In the genomic region with DNA sequence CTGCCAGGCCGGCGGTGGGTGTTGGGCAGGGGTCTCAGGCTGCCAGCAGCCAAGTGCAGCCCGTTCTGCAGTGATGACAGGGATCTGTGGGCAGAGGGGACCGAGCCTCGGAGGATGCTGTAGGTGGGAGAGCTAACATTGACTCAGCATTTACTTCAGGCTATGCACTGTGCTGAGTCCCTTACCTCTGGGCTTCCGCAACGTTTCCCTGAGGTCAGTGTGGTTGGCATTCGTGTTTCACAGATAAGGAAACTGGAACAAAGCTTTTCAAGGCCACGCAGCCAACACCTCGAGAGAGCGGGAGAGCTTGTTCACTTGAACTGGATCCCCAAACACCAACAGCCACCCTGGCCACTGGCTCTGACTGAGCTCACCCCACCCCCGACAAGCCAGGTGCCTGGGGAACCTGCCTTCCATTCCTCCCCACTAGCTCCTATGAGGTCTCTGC, we compare ENCODE assay signal across 8 cellular contexts. TPM values are rescaled to one million over a fixed set of nuclear protein-coding genes. Genes with fewer than 3 reads are reported as not detected.
DNase-seq lines count a peak whose midpoint lies in the region; TF ChIP-seq lines count a peak whose summit lies in the region.

No MANE protein-coding gene starts in this region.

- H3K9me3 ChIP-seq in CD4-positive, alpha-beta memory T cell (ENCODE audit: control insufficient read depth in 1 of 2, low read length in 2 of 2) = no peaks in the 10 kb centered on the region
- H3K9me3 ChIP-seq in GM23248 (ENCODE audit: low read depth) = no peaks in the 10 kb centered on the region
- H3K9me3 ChIP-seq in mesodermal cell (ENCODE audit: control insufficient read depth, low read length) = no peaks in the 10 kb centered on the region
- no peaks in the 10 kb centered on the region for H3K9me3 ChIP-seq in testis

- TF ChIP-seq POLR2A in testis (IDR thresholded peaks at IDR 0.05) = no peak

- H3K79me2 ChIP-seq in GM23248 (ENCODE audit: insufficient read depth) = no peaks in the 10 kb centered on the region

- H3K36me3 Mint-ChIP-seq in CD4-positive, alpha-beta memory T cell = peaks cover 0 to 3% of the 10 kb centered on the region in 2 donors

- H3K4me1 ChIP-seq in CD4-positive, alpha-beta memory T cell (ENCODE audit: insufficient read depth, low read length) = peaks cover 22% of the 10 kb centered on the region
- H3K4me1 ChIP-seq in GM23248 (ENCODE audit: insufficient read depth) (peaks cover 8% of the 10 kb centered on the region; the same call in 1 of the 2 replicates), mesodermal cell (ENCODE audit: control insufficient read depth, insufficient read depth, low read length, poor library complexity, severe bottlenecking) (peaks cover 5% of the 10 kb centered on the region), testis (peaks cover 15% of the 10 kb centered on the region)

- H3K9me2 ChIP-seq in GM23248 (ENCODE audit: insufficient read depth) = peaks cover 3% of the 10 kb centered on the region; the same call in 1 of the 2 replicates

- POLR2A ChIA-PET in CD4-positive, alpha-beta memory T cell (lab: Charles Lee; ENCODE audit: partially characterized antibody) = interaction anchor here (0.7 to 2.8 kb wide), 5 partner anchors 70 to 765 kb away, joined by 3 to 13 read pairs (median 9); a partner anchor contains a TSS

- peak overlapping the region; percentile 93; the same call in 1 of the 2 replicates for H2AFZ ChIP-seq in GM23248

- H3K9ac ChIP-seq in GM23248 = no peak overlapping the region

- peak overlapping the region; percentile 89 to 97 (median 95) for H3K27ac Mint-ChIP-seq in CD4-positive, alpha-beta memory T cell

- peak overlapping the region in 1 of 2 donors; percentile 45 for H3K4me3 ChIP-seq in CD4-positive, alpha-beta memory T cell (ENCODE audit: low read length in 2 of 2)
- H3K4me3 ChIP-seq in GM23248 (peak overlapping the region; percentile 70; the same call in 1 of the 2 replicates), mesodermal cell (ENCODE audit: extremely low read depth, insufficient read depth, low read length, poor library complexity, severe bottlenecking) (peak overlapping the region; percentile 50), testis (peak overlapping the region; percentile 39 to 67)

- peak in 4 of 5 donors; percentile 63 to 83 (median 70) for DNase-seq in CD4-positive, alpha-beta memory T cell
- DNase-seq in GM23248 = peak; percentile 17
- peak; percentile 74 for DNase-seq in OCI-M1 (lab: John Stamatoyannopoulos, UW)
- peak; percentile 28 for DNase-seq in cerebellum (ENCODE audit: low spot score)
- peak; percentile 56 for DNase-seq in testis
- no peak for DNase-seq in NOMO-1 treated with DMSO at 0.1 percent for 48 hours (lab: John Stamatoyannopoulos, UW; ENCODE audit: unreplicated experiment)
- DNase-seq in iPS-NIHi11 (ENCODE audit: low spot score) = no peak

- no peaks in the 10 kb centered on the region for H3K36me3 ChIP-seq in CD4-positive, alpha-beta memory T cell (ENCODE audit: insufficient read depth, low read length)
- H3K36me3 ChIP-seq in GM23248 (ENCODE audit: low read depth) = no peaks in the 10 kb centered on the region
- H3K36me3 ChIP-seq in mesodermal cell (ENCODE audit: control insufficient read depth, insufficient read depth, low read length) = no peaks in the 10 kb centered on the region
- H3K36me3 ChIP-seq in testis (ENCODE audit: low read depth, missing control alignments) = no peaks in the 10 kb centered on the region

- H3K27me3 Mint-ChIP-seq in CD4-positive, alpha-beta memory T cell = no peaks in the 10 kb centered on the region

- peaks cover 5 to 34% (median 17%) of the 10 kb centered on the region in 4 donors for H3K4me1 Mint-ChIP-seq in CD4-positive, alpha-beta memory T cell

- H4K20me1 ChIP-seq in GM23248 (ENCODE audit: insufficient read depth) = no peaks in the 10 kb centered on the region

- intact Hi-C loops in CD4-positive, alpha-beta memory T cell (cut with micrococcal nuclease) = loop anchor here (5.0 kb wide), 3 partner anchors 356 to 954 kb away; a partner anchor contains a TSS
- intact Hi-C loops in testis (cut with DNase I; ENCODE audit: low total_unique reads) = no loop called here

- 22 to 24% methylated on average over 11 to 12 of the region's 12 CpGs for WGBS in GM23248 (ENCODE audit: low coverage in 1 of 2, low lambda C conversion rate in 2 of 2, missing lambda C conversion rate in 2 of 2), 2 experiments
- WGBS in mesodermal cell (ENCODE audit: insufficient coverage in 2 of 2), 2 experiments = 43 to 53% methylated on average over 9 of the region's 12 CpGs
- WGBS in testis, 2 donors = 0 to 8% methylated on average over 3 to 12 of the region's 12 CpGs

- CTCF ChIA-PET in CD4-positive, alpha-beta memory T cell (lab: Charles Lee; ENCODE audit: partially characterized antibody) = interaction anchor here (0.8 to 2.0 kb wide), 4 partner anchors 9 to 765 kb away, joined by 3 to 7 read pairs (median 5); no protein-coding TSS in a partner anchor

- no peaks in the 10 kb centered on the region for H3F3A ChIP-seq in GM23248 (ENCODE audit: insufficient read depth)

- in situ Hi-C loops in GM23248 (cut with MboI) = no loop called here

- H3K4me3 Mint-ChIP-seq in CD4-positive, alpha-beta memory T cell = peak overlapping the region; percentile 75 to 92 (median 86)

- no peaks in the 10 kb centered on the region for H3K27me3 ChIP-seq in CD4-positive, alpha-beta memory T cell (ENCODE audit: insufficient read depth, low read length)
- H3K27me3 ChIP-seq in GM23248 (replicated peaks; ENCODE audit: insufficient read depth) (no peaks in the 10 kb centered on the region; the same call in 1 of the 2 replicates), testis (no peaks in the 10 kb centered on the region)

- H3K9me3 Mint-ChIP-seq in CD4-positive, alpha-beta memory T cell = peaks cover 0 to 3% (median 0%) of the 10 kb centered on the region in 8 donors

- TF ChIP-seq CTCF in testis (IDR thresholded peaks at IDR 0.05) = no peak

- peak overlapping the region; percentile 80 for H3K27ac ChIP-seq in CD4-positive, alpha-beta memory T cell (ENCODE audit: low read depth, low read length)
- H3K27ac ChIP-seq in GM23248 (no peak overlapping the region), mesodermal cell (ENCODE audit: low read depth, low read length, severe bottlenecking) (peak overlapping the region; percentile 25), testis (peak overlapping the region; percentile 53 to 54)

- peak overlapping the region; percentile 93 for H3K4me2 ChIP-seq in GM23248 (ENCODE audit: unreplicated experiment)

RNA-seq across cellular contexts. Expression of a gene that starts 0.8 kb away (rescaled TPM):
- total RNA-seq in CD4-positive, alpha-beta memory T cell = not detected
- not detected for polyA plus RNA-seq in CD4-positive, alpha-beta memory T cell
- total RNA-seq in GM23248 (2014; rRNA removed; shearing (Covaris generic)) = not detected in 2 replicates
- polyA plus RNA-seq in GM23248 (2016; fragmentation: Nextera tagmentation; extraction: Ambion mirVana) (not detected in 2 replicates), testis (ENCODE audit: insufficient read depth, low read depth, low replicate concordance) (not detected)
- total RNA-seq in cerebellum (not detected), testis (under 1 TPM; 0.68 to 0.79 TPM)
- polyA plus RNA-seq in mesodermal cell (2013, experiment 1 of 2) = not detected
- not detected for polyA plus RNA-seq in mesodermal cell (2013, experiment 2 of 2)

RNA-seq across cellular contexts. Expression of a gene that starts 27.3 kb away (rescaled TPM):
- not detected for total RNA-seq in CD4-positive, alpha-beta memory T cell
- polyA plus RNA-seq in CD4-positive, alpha-beta memory T cell = not detected
- not detected in 2 replicates for total RNA-seq in GM23248 (2014; rRNA removed; shearing (Covaris generic))
- not detected in 2 replicates for polyA plus RNA-seq in GM23248 (2016; fragmentation: Nextera tagmentation; extraction: Ambion mirVana)
- total RNA-seq in cerebellum = 25.7 TPM
- 0.11 TPM for polyA plus RNA-seq in mesodermal cell (2013, experiment 1 of 2)
- 0.15 TPM for polyA plus RNA-seq in mesodermal cell (2013, experiment 2 of 2)
- 1 to 10 TPM; 3.0 to 3.5 TPM for total RNA-seq in testis
- 0.99 TPM for polyA plus RNA-seq in testis (ENCODE audit: insufficient read depth, low read depth, low replicate concordance)

Comparison
In these comparisons a context has a peak if more than half of its experiments do, and no peak if none do; other contexts are left out.
1. DNase-seq: peak in CD4-positive, alpha-beta memory T cell (4 of 5), GM23248 (single experiment), OCI-M1 (single experiment), cerebellum (single experiment) and testis (single experiment); none in NOMO-1 treated with DMSO at 0.1 percent for 48 hours (single experiment) and iPS-NIHi11 (single experiment).